In genomic region chr2:85709385-85709784, GRCh38 we compare ENCODE assay signal across 16 cellular contexts. TPM values are rescaled to one million over a fixed set of nuclear protein-coding genes. Genes with fewer than 3 reads are reported as not detected.
DNase-seq lines count a peak whose midpoint lies in the region; ATAC-seq and TF ChIP-seq lines count a peak whose summit lies in the region.
"Had no signal": no experiment of that assay in that cellular context is flagged by ENCODE, and none has a peak within 500 bp of the region (broad histone marks: within the 10 kb centered on the region; RNA-seq: fewer than 3 reads in every experiment).

No MANE protein-coding gene starts in this region.

- no peaks in the 10 kb centered on the region; the same call in 1 of the 2 replicates for H3K9me3 ChIP-seq in AG04450 (ENCODE audit: control insufficient read depth, insufficient read depth, low read length)
- H3K9me3 ChIP-seq in body of pancreas, result no peaks in the 10 kb centered on the region

- peak in 1 of 3 donors; percentile 19 for TF ChIP-seq POLR2A in body of pancreas (IDR thresholded peaks at IDR 0.05)

- 35 to 62% methylated on average over 4 of the region's 4 CpGs for WGBS in body of pancreas, 2 donors

- POLR2A ChIA-PET in AG04450 (lab: Yijun Ruan, JAX), result no interaction called here

- ATAC-seq in body of pancreas (no peak), HG02981 (IDR thresholded peaks at IDR 0.05; ENCODE audit: unreplicated experiment) (no peak), GM21381 (IDR thresholded peaks at IDR 0.05; ENCODE audit: unreplicated experiment) (no peak)
- ATAC-seq: activated T-helper 17 cell treated with anti-CD3 and anti-CD28 coated beads, Interleukin-2, amount 50 U/mL, for 72 hours had no signal

- H3K36me3 ChIP-seq in body of pancreas (replicated peaks in 1 of 2; ENCODE audit: insufficient read depth in 1 of 2, low read depth in 2 of 2), result no peaks in the 10 kb centered on the region
- H3K36me3 ChIP-seq: cardiac muscle cell had no signal

- H3K4me3 ChIP-seq in AG04450 (ENCODE audit: low read depth, low read length) (no peak overlapping the region), body of pancreas (no peak overlapping the region)
- H3K4me3 ChIP-seq: cardiac muscle cell had no signal

- DNase-seq in AG04450 (ENCODE audit: low read depth, low spot score), result no peak
- peak; percentile 45 for DNase-seq in LHCN-M2 (ENCODE audit: low read depth)
- no peak for DNase-seq in body of pancreas
- DNase-seq in midbrain (lab: John Stamatoyannopoulos, UW), result peak; percentile 38
- DNase-seq in HUDEP-2 (lab: John Stamatoyannopoulos, UW; ENCODE audit: unreplicated experiment in 76 of 76), result no peak
- DNase-seq in HuH-7 (ENCODE audit: low spot score), result no peak
- DNase-seq: CD4-positive, CD25-positive, alpha-beta regulatory T cell; occipital lobe; stimulated activated CD4-positive, alpha-beta T cell treated with anti-CD3 and anti-CD28 coated beads, Interleukin-4, amount 100 ng/mL, for 24 hours had no signal

- CTCF ChIA-PET in AG04450 (lab: Charles Lee), result interaction anchor here (0.5 to 8.7 kb wide), 13 partner anchors 13 to 370 kb away, joined by 3 to 165 read pairs (median 4); no protein-coding TSS in a partner anchor

- H3K27ac ChIP-seq in AG04450 (ENCODE audit: low read depth, low read length) (peak overlapping the region; percentile 21), body of pancreas (peak overlapping the region; percentile 26 to 69 (median 56))
- H3K27ac ChIP-seq: cardiac muscle cell, RWPE1 had no signal

- no peaks in the 10 kb centered on the region for H3K27me3 ChIP-seq in AG04450 (ENCODE audit: control insufficient read depth, insufficient read depth, low read length)
- H3K27me3 ChIP-seq in body of pancreas, result no peaks in the 10 kb centered on the region

- intact Hi-C loops in body of pancreas (cut with DNase I), result no loop called here

- peaks cover 32% of the 10 kb centered on the region for H3K4me1 ChIP-seq in body of pancreas

- no peak for TF ChIP-seq CTCF in AG04450 (IDR thresholded peaks at IDR 0.05; ENCODE audit: low read depth, low read length)
- no peak for TF ChIP-seq CTCF in body of pancreas (IDR thresholded peaks at IDR 0.05)

RNA-seq across cellular contexts. Expression of gene GNLY, which starts 15.2 kb away (rescaled TPM):
- not detected in 2 replicates for polyA plus RNA-seq in AG04450 (2011; rRNA removed)
- not detected in 2 replicates for polyA minus RNA-seq in AG04450 (2011; rRNA and poly(A)+ RNA removed)
- total RNA-seq in LHCN-M2 (2014; rRNA removed) (not detected in 2 replicates), body of pancreas (1 to 10 TPM in 1 of 2 donors, not detected in 1; 5.6 TPM)
- not detected for polyA plus RNA-seq in LHCN-M2 (2012)
- total RNA-seq: cardiac muscle cell, kidney epithelial cell, occipital lobe had no signal
- polyA plus RNA-seq: cardiac muscle cell had no signal

RNA-seq across cellular contexts. Expression of gene SFTPB, which starts 41.4 kb away (rescaled TPM):
- polyA plus RNA-seq in AG04450 (2011; rRNA removed), result not detected in 2 replicates
- not detected in 2 replicates for polyA minus RNA-seq in AG04450 (2011; rRNA and poly(A)+ RNA removed)
- total RNA-seq in LHCN-M2 (2014; rRNA removed) (not detected in 2 replicates), body of pancreas (not detected)
- not detected for polyA plus RNA-seq in LHCN-M2 (2012)
- total RNA-seq: activated T-helper 17 cell treated with anti-CD3 and anti-CD28 coated beads, Interleukin-2, amount 50 U/mL, for 72 hours; cardiac muscle cell; CD4-positive, CD25-positive, alpha-beta regulatory T cell; kidney epithelial cell; subcutaneous adipose tissue had no signal
- polyA plus RNA-seq: cardiac muscle cell; CD4-positive, CD25-positive, alpha-beta regulatory T cell had no signal

RNA-seq across cellular contexts. Expression of gene ATOH8, which starts 44.4 kb away (rescaled TPM):
- 2.8 and 3.9 TPM in 2 replicates for polyA plus RNA-seq in AG04450 (2011; rRNA removed)
- polyA minus RNA-seq in AG04450 (2011; rRNA and poly(A)+ RNA removed), result 3.9 and 5.5 TPM in 2 replicates
- total RNA-seq in LHCN-M2 (2014; rRNA removed), result 129 and 179 TPM in 2 replicates
- polyA plus RNA-seq in LHCN-M2 (2012), result 120 TPM
- total RNA-seq in body of pancreas, result 10 to 100 TPM; 12.9 to 14.5 TPM
- total RNA-seq: activated T-helper 17 cell treated with anti-CD3 and anti-CD28 coated beads, Interleukin-2, amount 50 U/mL, for 72 hours; CD4-positive, CD25-positive, alpha-beta regulatory T cell had no signal
- polyA plus RNA-seq: CD4-positive, CD25-positive, alpha-beta regulatory T cell had no signal

Comparison
In these comparisons a context has a peak if more than half of its experiments do, and no peak if none do; other contexts are left out.
1. DNase-seq: peak in LHCN-M2 (single experiment) and midbrain (single experiment); none in AG04450 (single experiment), body of pancreas (0 of 4), HUDEP-2 (0 of 76) and HuH-7 (single experiment).